ENCODE assay signal across 15 cellular contexts in genomic region chr15:56215769-56216168, GRCh38. TPM values are rescaled to one million over a fixed set of nuclear protein-coding genes. Genes with fewer than 3 reads are reported as not detected.
A peak's percentile ranks its signal among the peaks of the same experiment; 100 is the strongest.
DNase-seq lines count a peak whose midpoint lies in the region; TF ChIP-seq lines count a peak whose summit lies in the region.
"Had no signal": no experiment of that assay in that cellular context is flagged by ENCODE, and none has a peak within 500 bp of the region (broad histone marks: within the 10 kb centered on the region; RNA-seq: fewer than 3 reads in every experiment).

No MANE protein-coding gene starts in this region.

- no peaks in the 10 kb centered on the region for H3F3A ChIP-seq in neural progenitor cell (ENCODE audit: low read depth)

- no peak overlapping the region for H2AFZ ChIP-seq in neural progenitor cell (replicated peaks)

- TF ChIP-seq CTCF in cardiac fibroblast (IDR thresholded peaks at IDR 0.05; ENCODE audit: low read depth, low read length): no peak
- no peak for TF ChIP-seq CTCF in neural progenitor cell (IDR thresholded peaks at IDR 0.05)

- H3K4me2 ChIP-seq in neural progenitor cell: peak overlapping the region; percentile 2

- H3K9me3 Mint-ChIP-seq in neural progenitor cell: peaks cover 71% of the 10 kb centered on the region

- no peaks in the 10 kb centered on the region for H3K4me1 ChIP-seq in neural progenitor cell

- DNase-seq in EH (ENCODE audit: low read depth) (peak; percentile 76), M059J (ENCODE audit: low read depth) (peak; percentile 55), cardiac fibroblast (ENCODE audit: low read depth in 2 of 2) (peak; percentile 46 to 78), neural progenitor cell (ENCODE audit: low spot score) (no peak), activated T-cell treated with anti-CD3 and anti-CD28 coated beads for 4 hours (no peak), nucleus accumbens (lab: John Stamatoyannopoulos, UW) (no peak), GF-D8 (lab: John Stamatoyannopoulos, UW) (no peak)
- DNase-seq: activated CD4-positive, CD25-positive, alpha-beta regulatory T cell; activated T-cell treated with anti-CD3 and anti-CD28 coated beads, Interleukin-2, amount 50 U/mL, for 72 hours; cortex of kidney; glutamatergic neuron; NCI-H1930; sigmoid colon; stimulated activated CD8-positive, alpha-beta memory T cell treated with anti-CD3 and anti-CD28 coated beads, Interleukin-4, amount 100 ng/mL, for 48 hours had no signal

- H3K4me1 Mint-ChIP-seq in neural progenitor cell: no peaks in the 10 kb centered on the region
- H3K4me1 Mint-ChIP-seq: mesothelial cell of epicardium had no signal

- peaks cover 97% of the 10 kb centered on the region for H3K79me2 ChIP-seq in neural progenitor cell (ENCODE audit: low read depth)

- H3K27me3 Mint-ChIP-seq in neural progenitor cell (ENCODE audit: insufficient read depth, low read depth): no peaks in the 10 kb centered on the region

- H3K27ac ChIP-seq in neural progenitor cell: peak overlapping the region; percentile 57
- H3K27ac ChIP-seq: sigmoid colon had no signal

- peaks cover 64% of the 10 kb centered on the region for H3K36me3 Mint-ChIP-seq in neural progenitor cell

- no peak overlapping the region for H3K9ac ChIP-seq in neural progenitor cell

- no peak overlapping the region for H3K27ac Mint-ChIP-seq in neural progenitor cell
- H3K27ac Mint-ChIP-seq: activated T-cell treated with anti-CD3 and anti-CD28 coated beads, Interleukin-2, amount 50 U/mL, for 72 hours; mesothelial cell of epicardium had no signal

- peaks cover 10% of the 10 kb centered on the region for H3K9me3 ChIP-seq in neural progenitor cell (ENCODE audit: low read depth)
- H3K9me3 ChIP-seq: sigmoid colon had no signal

- peaks cover 31% of the 10 kb centered on the region for H3K36me3 ChIP-seq in neural progenitor cell
- H3K36me3 ChIP-seq: sigmoid colon had no signal

- no peak overlapping the region for H3K4me3 Mint-ChIP-seq in neural progenitor cell
- H3K4me3 Mint-ChIP-seq: activated T-cell treated with anti-CD3 and anti-CD28 coated beads, Interleukin-2, amount 50 U/mL, for 72 hours; mesothelial cell of epicardium had no signal

- no peak overlapping the region for H3K4me3 ChIP-seq in cardiac fibroblast (replicated peaks in 1 of 2; ENCODE audit: low read depth in 2 of 2, low read length in 2 of 2)
- no peak overlapping the region for H3K4me3 ChIP-seq in neural progenitor cell
- H3K4me3 ChIP-seq: sigmoid colon had no signal

- no peaks in the 10 kb centered on the region for H4K20me1 ChIP-seq in neural progenitor cell (ENCODE audit: low read depth)

- no peaks in the 10 kb centered on the region for H3K27me3 ChIP-seq in neural progenitor cell
- H3K27me3 ChIP-seq: sigmoid colon had no signal

RNA-seq across cellular contexts. Expression of gene RFX7, which starts 27.9 kb away (rescaled TPM):
- total RNA-seq in M059J (2014; rRNA removed; shearing (Covaris generic)): 5.0 and 8.3 TPM in 2 replicates
- total RNA-seq in neural progenitor cell (ENCODE audit: low replicate concordance): 16.4 and 24.1 TPM in 2 replicates

Comparison
In these comparisons a context has a peak if more than half of its experiments do, and no peak if none do; other contexts are left out.
1. DNase-seq: peak in EH (single experiment), M059J (single experiment) and cardiac fibroblast (2 of 2); none in neural progenitor cell (single experiment), activated T-cell treated with anti-CD3 and anti-CD28 coated beads for 4 hours (single experiment), nucleus accumbens (0 of 56) and GF-D8 (single experiment).